Comparison of ENCODE assay signal across 8 cellular contexts in the genomic region with DNA sequence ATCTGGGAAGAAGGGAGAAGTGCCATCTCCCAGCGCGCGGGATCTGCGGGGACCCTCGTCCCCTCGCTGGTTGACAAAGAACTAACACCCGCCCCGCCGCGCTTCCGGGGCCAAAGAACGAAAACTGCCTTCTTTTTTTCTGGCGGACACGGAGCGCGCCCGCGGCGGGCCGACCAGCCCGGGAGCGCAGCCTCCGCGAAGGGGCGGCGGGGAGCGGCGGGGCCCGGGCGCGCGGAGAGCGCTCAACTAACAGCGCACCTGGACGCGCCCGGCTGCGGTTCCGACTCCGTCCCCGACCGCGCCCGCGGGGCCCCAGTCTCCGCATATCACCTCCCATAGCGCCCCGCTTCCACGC. TPM values are rescaled to one million over a fixed set of nuclear protein-coding genes. Genes with fewer than 3 reads are reported as not detected.
DNase-seq lines count a peak whose midpoint lies in the region; ATAC-seq and TF ChIP-seq lines count a peak whose summit lies in the region.

No MANE protein-coding gene starts in this region.

- no peak overlapping the region for H3K9ac ChIP-seq in muscle layer of colon (ENCODE audit: low read length)

- peaks cover 0 to 86% (median 43%) of the 10 kb centered on the region in 45 donors for H3K27me3 ChIP-seq in dorsolateral prefrontal cortex
- H3K27me3 ChIP-seq in muscle layer of colon (ENCODE audit: control insufficient read depth in 1 of 2, insufficient read depth in 2 of 2, low read length in 2 of 2), result peaks cover 7 to 13% of the 10 kb centered on the region in 2 donors

- intact Hi-C loops in dorsolateral prefrontal cortex (cut with DNase I), result no loop called here

- H3K36me3 ChIP-seq in muscle layer of colon (ENCODE audit: insufficient read depth, low read length), result no peaks in the 10 kb centered on the region

- H3K9me3 ChIP-seq in muscle layer of colon (ENCODE audit: low read length), result no peaks in the 10 kb centered on the region

- peak; percentile 37 for DNase-seq in 8988T
- DNase-seq in LNCaP clone FGC (ENCODE audit: low read depth), result no peak
- no peak for DNase-seq in dorsolateral prefrontal cortex
- DNase-seq in dermis blood vessel endothelial cell, result no peak

- TF ChIP-seq CTCF in LNCaP clone FGC (IDR thresholded peaks at IDR 0.05; ENCODE audit: control insufficient read depth, extremely low read depth, insufficient read depth) (no peak), dorsolateral prefrontal cortex (IDR thresholded peaks at IDR 0.05 in 54 of 56, conservative IDR thresholded peaks at IDR 0.05 in 2 of 56; ENCODE audit: low read depth in 1 of 56, partially characterized antibody in 56 of 56) (no peak)

- H3K4me3 ChIP-seq in LNCaP clone FGC (ENCODE audit: low read depth, low read length), result peak overlapping the region; percentile 69
- peak overlapping the region; percentile 15 to 69 (median 52) for H3K4me3 ChIP-seq in dorsolateral prefrontal cortex
- peak overlapping the region; percentile 60 to 76 for H3K4me3 ChIP-seq in muscle layer of colon (ENCODE audit: low read depth in 1 of 2, low read length in 2 of 2)

- H3K4me1 ChIP-seq in muscle layer of colon (ENCODE audit: insufficient read depth, low read length), result peaks cover 9% of the 10 kb centered on the region

- H3K27ac ChIP-seq in dorsolateral prefrontal cortex, result peak overlapping the region in 4 of 59 donors; percentile 22 to 75 (median 48)
- peak overlapping the region; percentile 34 for H3K27ac ChIP-seq in muscle layer of colon (ENCODE audit: low read depth, low read length)

- ATAC-seq in GM19397 (IDR thresholded peaks at IDR 0.05; ENCODE audit: unreplicated experiment) (peak; percentile 12), GM18861 (IDR thresholded peaks at IDR 0.05; ENCODE audit: unreplicated experiment) (no peak), GM18519 (IDR thresholded peaks at IDR 0.05; ENCODE audit: low FRiP score, unreplicated experiment) (no peak)

RNA-seq across cellular contexts. Expression of gene PDLIM1, which starts 0.4 kb away (rescaled TPM):
- total RNA-seq in dorsolateral prefrontal cortex (10 to 100 TPM in 50 of 120 experiments, 1 to 10 TPM in 70; 1.6 to 58.4 (median 8.8) TPM), dermis blood vessel endothelial cell (62.5 and 188 TPM in 2 replicates)
